Comparison of ENCODE assay signal across 1 cellular context in the genomic region with DNA sequence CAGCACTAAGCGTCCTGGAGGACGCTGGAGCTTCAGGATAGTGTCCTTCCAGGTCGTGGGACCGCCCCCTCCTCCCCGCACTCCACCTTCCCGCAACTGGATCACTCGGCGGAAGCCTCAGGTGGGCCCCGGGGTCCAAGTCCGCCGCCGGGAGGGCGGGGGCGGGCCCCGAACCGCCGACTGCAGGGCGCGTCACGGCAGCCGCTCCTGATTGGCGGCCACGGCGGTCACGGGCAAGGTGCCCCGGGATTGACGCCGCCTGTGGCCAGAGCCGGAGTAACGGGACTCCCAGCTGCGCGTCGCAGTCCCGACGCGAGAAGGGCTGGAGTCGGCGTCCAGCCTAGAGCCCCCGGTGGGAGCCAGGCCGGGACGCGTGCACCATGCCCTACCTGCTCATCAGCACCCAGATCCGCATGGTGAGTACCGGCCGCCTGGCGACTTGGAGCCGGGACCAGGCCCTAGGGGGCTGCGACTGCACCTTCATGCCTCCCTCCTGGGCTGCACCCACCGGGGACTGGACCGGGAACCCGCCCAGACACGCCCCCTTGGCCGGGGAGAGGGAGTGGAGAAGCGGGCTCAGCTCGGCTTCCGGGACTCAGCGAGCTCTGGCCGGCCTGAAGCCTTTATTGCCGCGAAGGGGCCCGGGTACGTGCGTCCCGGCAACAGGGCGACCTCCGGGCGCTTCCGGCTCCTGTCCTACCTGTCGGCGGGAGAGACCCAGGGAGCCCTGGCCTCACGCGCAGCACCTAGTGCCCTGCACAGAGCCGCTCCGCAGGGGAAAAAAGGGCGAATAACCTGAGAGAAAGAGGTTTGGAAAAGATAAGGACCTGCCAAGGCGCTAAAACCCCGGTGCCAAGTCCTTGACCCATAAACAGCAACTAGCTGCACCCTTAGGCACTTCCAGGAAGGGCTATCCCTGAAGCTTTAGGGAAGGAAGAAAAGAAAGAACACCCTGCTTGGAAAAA.
TF ChIP-seq lines count a peak whose summit lies in the region.

A gene (plus strand): TSS at position 268 of the 965 bp plus-strand sequence. CDS start 113 bp downstream, at position 381.

TF ChIP-seq in HepG2, 621 proteins besides CTCF, POLR2A, EP300 and RAD21 (continued from another document and continues in another):
- TF ChIP-seq, protein P1, sequence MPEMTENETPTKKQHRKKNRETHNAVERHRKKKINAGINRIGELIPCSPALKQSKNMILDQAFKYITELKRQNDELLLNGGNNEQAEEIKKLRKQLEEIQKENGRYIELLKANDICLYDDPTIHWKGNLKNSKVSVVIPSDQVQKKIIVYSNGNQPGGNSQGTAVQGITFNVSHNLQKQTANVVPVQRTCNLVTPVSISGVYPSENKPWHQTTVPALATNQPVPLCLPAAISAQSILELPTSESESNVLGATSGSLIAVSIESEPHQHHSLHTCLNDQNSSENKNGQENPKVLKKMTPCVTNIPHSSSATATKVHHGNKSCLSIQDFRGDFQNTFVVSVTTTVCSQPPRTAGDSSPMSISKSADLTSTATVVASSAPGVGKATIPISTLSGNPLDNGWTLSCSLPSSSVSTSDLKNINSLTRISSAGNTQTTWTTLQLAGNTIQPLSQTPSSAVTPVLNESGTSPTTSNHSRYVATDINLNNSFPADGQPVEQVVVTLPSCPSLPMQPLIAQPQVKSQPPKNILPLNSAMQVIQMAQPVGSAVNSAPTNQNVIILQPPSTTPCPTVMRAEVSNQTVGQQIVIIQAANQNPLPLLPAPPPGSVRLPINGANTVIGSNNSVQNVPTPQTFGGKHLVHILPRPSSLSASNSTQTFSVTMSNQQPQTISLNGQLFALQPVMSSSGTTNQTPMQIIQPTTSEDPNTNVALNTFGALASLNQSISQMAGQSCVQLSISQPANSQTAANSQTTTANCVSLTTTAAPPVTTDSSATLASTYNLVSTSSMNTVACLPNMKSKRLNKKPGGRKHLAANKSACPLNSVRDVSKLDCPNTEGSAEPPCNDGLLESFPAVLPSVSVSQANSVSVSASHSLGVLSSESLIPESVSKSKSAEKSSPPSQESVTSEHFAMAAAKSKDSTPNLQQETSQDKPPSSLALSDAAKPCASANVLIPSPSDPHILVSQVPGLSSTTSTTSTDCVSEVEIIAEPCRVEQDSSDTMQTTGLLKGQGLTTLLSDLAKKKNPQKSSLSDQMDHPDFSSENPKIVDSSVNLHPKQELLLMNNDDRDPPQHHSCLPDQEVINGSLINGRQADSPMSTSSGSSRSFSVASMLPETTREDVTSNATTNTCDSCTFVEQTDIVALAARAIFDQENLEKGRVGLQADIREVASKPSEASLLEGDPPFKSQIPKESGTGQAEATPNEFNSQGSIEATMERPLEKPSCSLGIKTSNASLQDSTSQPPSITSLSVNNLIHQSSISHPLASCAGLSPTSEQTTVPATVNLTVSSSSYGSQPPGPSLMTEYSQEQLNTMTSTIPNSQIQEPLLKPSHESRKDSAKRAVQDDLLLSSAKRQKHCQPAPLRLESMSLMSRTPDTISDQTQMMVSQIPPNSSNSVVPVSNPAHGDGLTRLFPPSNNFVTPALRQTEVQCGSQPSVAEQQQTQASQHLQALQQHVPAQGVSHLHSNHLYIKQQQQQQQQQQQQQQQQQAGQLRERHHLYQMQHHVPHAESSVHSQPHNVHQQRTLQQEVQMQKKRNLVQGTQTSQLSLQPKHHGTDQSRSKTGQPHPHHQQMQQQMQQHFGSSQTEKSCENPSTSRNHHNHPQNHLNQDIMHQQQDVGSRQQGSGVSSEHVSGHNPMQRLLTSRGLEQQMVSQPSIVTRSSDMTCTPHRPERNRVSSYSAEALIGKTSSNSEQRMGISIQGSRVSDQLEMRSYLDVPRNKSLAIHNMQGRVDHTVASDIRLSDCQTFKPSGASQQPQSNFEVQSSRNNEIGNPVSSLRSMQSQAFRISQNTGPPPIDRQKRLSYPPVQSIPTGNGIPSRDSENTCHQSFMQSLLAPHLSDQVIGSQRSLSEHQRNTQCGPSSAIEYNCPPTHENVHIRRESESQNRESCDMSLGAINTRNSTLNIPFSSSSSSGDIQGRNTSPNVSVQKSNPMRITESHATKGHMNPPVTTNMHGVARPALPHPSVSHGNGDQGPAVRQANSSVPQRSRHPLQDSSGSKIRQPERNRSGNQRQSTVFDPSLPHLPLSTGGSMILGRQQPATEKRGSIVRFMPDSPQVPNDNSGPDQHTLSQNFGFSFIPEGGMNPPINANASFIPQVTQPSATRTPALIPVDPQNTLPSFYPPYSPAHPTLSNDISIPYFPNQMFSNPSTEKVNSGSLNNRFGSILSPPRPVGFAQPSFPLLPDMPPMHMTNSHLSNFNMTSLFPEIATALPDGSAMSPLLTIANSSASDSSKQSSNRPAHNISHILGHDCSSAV (CRISPR knock-in tag; IDR thresholded peaks at IDR 0.05; ENCODE audit: borderline replicate concordance), result peak; percentile 93; the same call in 1 of the 2 replicates
- TF ChIP-seq, protein P2, sequence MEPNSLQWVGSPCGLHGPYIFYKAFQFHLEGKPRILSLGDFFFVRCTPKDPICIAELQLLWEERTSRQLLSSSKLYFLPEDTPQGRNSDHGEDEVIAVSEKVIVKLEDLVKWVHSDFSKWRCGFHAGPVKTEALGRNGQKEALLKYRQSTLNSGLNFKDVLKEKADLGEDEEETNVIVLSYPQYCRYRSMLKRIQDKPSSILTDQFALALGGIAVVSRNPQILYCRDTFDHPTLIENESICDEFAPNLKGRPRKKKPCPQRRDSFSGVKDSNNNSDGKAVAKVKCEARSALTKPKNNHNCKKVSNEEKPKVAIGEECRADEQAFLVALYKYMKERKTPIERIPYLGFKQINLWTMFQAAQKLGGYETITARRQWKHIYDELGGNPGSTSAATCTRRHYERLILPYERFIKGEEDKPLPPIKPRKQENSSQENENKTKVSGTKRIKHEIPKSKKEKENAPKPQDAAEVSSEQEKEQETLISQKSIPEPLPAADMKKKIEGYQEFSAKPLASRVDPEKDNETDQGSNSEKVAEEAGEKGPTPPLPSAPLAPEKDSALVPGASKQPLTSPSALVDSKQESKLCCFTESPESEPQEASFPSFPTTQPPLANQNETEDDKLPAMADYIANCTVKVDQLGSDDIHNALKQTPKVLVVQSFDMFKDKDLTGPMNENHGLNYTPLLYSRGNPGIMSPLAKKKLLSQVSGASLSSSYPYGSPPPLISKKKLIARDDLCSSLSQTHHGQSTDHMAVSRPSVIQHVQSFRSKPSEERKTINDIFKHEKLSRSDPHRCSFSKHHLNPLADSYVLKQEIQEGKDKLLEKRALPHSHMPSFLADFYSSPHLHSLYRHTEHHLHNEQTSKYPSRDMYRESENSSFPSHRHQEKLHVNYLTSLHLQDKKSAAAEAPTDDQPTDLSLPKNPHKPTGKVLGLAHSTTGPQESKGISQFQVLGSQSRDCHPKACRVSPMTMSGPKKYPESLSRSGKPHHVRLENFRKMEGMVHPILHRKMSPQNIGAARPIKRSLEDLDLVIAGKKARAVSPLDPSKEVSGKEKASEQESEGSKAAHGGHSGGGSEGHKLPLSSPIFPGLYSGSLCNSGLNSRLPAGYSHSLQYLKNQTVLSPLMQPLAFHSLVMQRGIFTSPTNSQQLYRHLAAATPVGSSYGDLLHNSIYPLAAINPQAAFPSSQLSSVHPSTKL (CRISPR knock-in tag; IDR thresholded peaks at IDR 0.05), result peak; percentile 45; the same call in 1 of the 2 replicates
- TF ChIP-seq KMT2B (CRISPR knock-in tag; IDR thresholded peaks at IDR 0.05) (peak; percentile 40; the same call in 1 of the 2 replicates), ZFP41 (CRISPR knock-in tag; IDR thresholded peaks at IDR 0.05; ENCODE audit: borderline replicate concordance) (peak; percentile 89; the same call in 1 of the 2 replicates), ZNF282 (IDR thresholded peaks at IDR 0.05; ENCODE audit: partially characterized antibody) (no peak), MTF2 (CRISPR knock-in tag; IDR thresholded peaks at IDR 0.05; ENCODE audit: borderline replicate concordance) (peak; percentile 98), NCOA1 (CRISPR knock-in tag; IDR thresholded peaks at IDR 0.05) (peak; percentile 94), MXD4 (CRISPR knock-in tag; IDR thresholded peaks at IDR 0.05) (peak; percentile 90; the same call in 1 of the 2 replicates), PAX8 (CRISPR knock-in tag; IDR thresholded peaks at IDR 0.05; ENCODE audit: borderline replicate concordance) (peak; percentile 77; the same call in 1 of the 2 replicates), ZBTB21 (CRISPR knock-in tag; IDR thresholded peaks at IDR 0.05) (no peak), JARID2 (CRISPR knock-in tag; IDR thresholded peaks at IDR 0.05; ENCODE audit: insufficient replicate concordance) (peak; percentile 77), GZF1 (CRISPR knock-in tag; IDR thresholded peaks at IDR 0.05) (no peak), ZNF530 (CRISPR knock-in tag; IDR thresholded peaks at IDR 0.05; ENCODE audit: low read depth) (peak; percentile 18; the same call in 1 of the 2 replicates), KLF13 (CRISPR knock-in tag; IDR thresholded peaks at IDR 0.05) (no peak), ETV5 (CRISPR knock-in tag; IDR thresholded peaks at IDR 0.05; ENCODE audit: borderline replicate concordance) (peak; percentile 70; the same call in 1 of the 2 replicates), ZNF83 (CRISPR knock-in tag; IDR thresholded peaks at IDR 0.05; ENCODE audit: borderline replicate concordance) (peak; percentile 87; the same call in 1 of the 2 replicates), MTA1 (CRISPR knock-in tag; IDR thresholded peaks at IDR 0.05; ENCODE audit: borderline replicate concordance) (peak; percentile 46; the same call in 1 of the 2 replicates), SETDB1 (CRISPR knock-in tag; IDR thresholded peaks at IDR 0.05; ENCODE audit: borderline replicate concordance) (peak; percentile 79; the same call in 1 of the 2 replicates), ZNF747 (CRISPR knock-in tag; IDR thresholded peaks at IDR 0.05; ENCODE audit: borderline replicate concordance) (peak; percentile 81; the same call in 1 of the 2 replicates), ZNF776 (CRISPR knock-in tag; IDR thresholded peaks at IDR 0.05) (peak; percentile 95), ZEB1 (IDR thresholded peaks at IDR 0.05; ENCODE audit: insufficient replicate concordance, low read depth) (peak; percentile 23), ZBTB38 (CRISPR knock-in tag; IDR thresholded peaks at IDR 0.05) (peak; percentile 72), ZNF12 (CRISPR knock-in tag; IDR thresholded peaks at IDR 0.05) (peak; percentile 38; the same call in 1 of the 2 replicates), RBFOX2 (IDR thresholded peaks at IDR 0.05; ENCODE audit: low read depth, low read length) (peak; percentile 92), TOPORS (CRISPR knock-in tag; IDR thresholded peaks at IDR 0.05) (peak; percentile 47)
- TF ChIP-seq, protein P3, sequence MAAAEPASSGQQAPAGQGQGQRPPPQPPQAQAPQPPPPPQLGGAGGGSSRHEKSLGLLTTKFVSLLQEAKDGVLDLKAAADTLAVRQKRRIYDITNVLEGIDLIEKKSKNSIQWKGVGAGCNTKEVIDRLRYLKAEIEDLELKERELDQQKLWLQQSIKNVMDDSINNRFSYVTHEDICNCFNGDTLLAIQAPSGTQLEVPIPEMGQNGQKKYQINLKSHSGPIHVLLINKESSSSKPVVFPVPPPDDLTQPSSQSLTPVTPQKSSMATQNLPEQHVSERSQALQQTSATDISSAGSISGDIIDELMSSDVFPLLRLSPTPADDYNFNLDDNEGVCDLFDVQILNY (CRISPR knock-in tag; conservative IDR thresholded peaks at IDR 0.05), result peak; percentile 20; the same call in 1 of the 2 replicates
- TF ChIP-seq, protein P4, sequence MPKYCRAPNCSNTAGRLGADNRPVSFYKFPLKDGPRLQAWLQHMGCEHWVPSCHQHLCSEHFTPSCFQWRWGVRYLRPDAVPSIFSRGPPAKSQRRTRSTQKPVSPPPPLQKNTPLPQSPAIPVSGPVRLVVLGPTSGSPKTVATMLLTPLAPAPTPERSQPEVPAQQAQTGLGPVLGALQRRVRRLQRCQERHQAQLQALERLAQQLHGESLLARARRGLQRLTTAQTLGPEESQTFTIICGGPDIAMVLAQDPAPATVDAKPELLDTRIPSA (CRISPR knock-in tag; IDR thresholded peaks at IDR 0.05; ENCODE audit: borderline replicate concordance), result peak; percentile 68; the same call in 1 of the 2 replicates
- TF ChIP-seq, protein P5, sequence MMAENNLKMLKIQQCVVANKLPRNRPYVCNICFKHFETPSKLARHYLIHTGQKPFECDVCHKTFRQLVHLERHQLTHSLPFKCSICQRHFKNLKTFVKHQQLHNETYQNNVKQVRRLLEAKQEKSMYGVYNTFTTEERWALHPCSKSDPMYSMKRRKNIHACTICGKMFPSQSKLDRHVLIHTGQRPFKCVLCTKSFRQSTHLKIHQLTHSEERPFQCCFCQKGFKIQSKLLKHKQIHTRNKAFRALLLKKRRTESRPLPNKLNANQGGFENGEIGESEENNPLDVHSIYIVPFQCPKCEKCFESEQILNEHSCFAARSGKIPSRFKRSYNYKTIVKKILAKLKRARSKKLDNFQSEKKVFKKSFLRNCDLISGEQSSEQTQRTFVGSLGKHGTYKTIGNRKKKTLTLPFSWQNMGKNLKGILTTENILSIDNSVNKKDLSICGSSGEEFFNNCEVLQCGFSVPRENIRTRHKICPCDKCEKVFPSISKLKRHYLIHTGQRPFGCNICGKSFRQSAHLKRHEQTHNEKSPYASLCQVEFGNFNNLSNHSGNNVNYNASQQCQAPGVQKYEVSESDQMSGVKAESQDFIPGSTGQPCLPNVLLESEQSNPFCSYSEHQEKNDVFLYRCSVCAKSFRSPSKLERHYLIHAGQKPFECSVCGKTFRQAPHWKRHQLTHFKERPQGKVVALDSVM (CRISPR knock-in tag; IDR thresholded peaks at IDR 0.05), result peak; percentile 74; the same call in 1 of the 2 replicates
- TF ChIP-seq, protein P6, sequence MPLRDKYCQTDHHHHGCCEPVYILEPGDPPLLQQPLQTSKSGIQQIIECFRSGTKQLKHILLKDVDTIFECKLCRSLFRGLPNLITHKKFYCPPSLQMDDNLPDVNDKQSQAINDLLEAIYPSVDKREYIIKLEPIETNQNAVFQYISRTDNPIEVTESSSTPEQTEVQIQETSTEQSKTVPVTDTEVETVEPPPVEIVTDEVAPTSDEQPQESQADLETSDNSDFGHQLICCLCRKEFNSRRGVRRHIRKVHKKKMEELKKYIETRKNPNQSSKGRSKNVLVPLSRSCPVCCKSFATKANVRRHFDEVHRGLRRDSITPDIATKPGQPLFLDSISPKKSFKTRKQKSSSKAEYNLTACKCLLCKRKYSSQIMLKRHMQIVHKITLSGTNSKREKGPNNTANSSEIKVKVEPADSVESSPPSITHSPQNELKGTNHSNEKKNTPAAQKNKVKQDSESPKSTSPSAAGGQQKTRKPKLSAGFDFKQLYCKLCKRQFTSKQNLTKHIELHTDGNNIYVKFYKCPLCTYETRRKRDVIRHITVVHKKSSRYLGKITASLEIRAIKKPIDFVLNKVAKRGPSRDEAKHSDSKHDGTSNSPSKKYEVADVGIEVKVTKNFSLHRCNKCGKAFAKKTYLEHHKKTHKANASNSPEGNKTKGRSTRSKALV (CRISPR knock-in tag; IDR thresholded peaks at IDR 0.05), result peak; percentile 22; the same call in 1 of the 2 replicates
